ENCODE assay signal across 8 cellular contexts in the genomic region with DNA sequence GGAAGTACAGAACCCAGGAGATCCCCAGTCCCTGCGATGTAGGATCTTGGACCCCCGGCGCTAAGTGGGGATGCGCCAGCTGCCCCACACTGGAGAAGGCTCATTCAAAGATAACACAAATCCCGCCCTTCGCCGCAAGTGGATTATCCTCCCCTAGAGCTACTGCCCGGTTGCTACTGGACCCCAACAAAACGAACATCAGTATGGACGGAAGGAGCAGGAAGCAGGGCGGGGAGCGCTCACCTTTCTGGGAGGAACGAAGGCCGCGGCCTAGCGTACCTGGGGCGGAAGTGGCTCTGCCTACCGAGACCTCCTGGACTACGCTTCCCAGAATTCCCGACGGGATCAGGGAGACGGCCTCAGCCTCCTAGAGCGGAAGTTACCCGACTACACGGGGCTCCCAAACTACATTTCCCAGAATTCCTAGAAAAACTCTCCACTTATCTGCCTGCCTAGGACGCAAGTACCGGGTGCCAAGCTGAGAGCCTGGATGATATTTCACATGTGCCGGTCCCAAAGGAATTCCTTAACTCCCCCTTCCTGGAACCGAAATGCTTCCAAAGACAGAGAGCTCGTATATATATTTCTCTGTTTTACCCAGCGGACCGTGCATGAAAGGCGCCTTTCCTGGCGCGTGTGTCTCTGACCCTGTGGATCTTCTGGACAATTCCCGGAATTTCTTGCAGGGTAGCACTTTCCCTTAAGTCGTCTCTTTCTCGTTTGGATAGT. TPM values are rescaled to one million over a fixed set of nuclear protein-coding genes. Genes with fewer than 3 reads are reported as not detected.
DNase-seq lines count a peak whose midpoint lies in the region; ATAC-seq and TF ChIP-seq lines count a peak whose summit lies in the region.

A gene (minus strand): TSS at position 298 of the 729 bp plus-strand sequence. CDS start 16,141 bp downstream, outside the sequence.

- DNase-seq in ACHN (peak; percentile 92), H9 (peak; percentile 96), NCI-H69 (lab: John Stamatoyannopoulos, UW) (peak; percentile 99), hypothalamus (lab: John Stamatoyannopoulos, UW) (peak; percentile 39 to 95 (median 83)), pons (ENCODE audit: low spot score) (peak; percentile 99)
- DNase-seq in T-helper 2 cell treated with Interferon-gamma antibody and Interleukin-4, amounts not matched to agents 5 μg/mL and 100 μg/mL, for 36 hours (ENCODE audit: low spot score): no peak

- H2BK120ac ChIP-seq in H9 (ENCODE audit: low read depth, low read length, poor library complexity, severe bottlenecking): no peak within 1 kb of the TSS

- H3K27ac Mint-ChIP-seq in H9 (peak within 1 kb of the TSS in 2 of 3 experiments; percentile 63 to 85; a peak in 2 of 7 replicates), brain (peak within 1 kb of the TSS; percentile 97 to 98 (median 97))
- no peak within 1 kb of the TSS for H3K27ac Mint-ChIP-seq in T-helper 2 cell treated with Interferon-gamma antibody and Interleukin-4, amounts not matched to agents 5 μg/mL and 100 μg/mL, for 36 hours

- H3K27me3 Mint-ChIP-seq in H9 (ENCODE audit: low read depth) (peaks cover 8% of the 10 kb centered on the region), brain (peaks cover 7% of the 10 kb centered on the region)
- H3K27me3 Mint-ChIP-seq in T-helper 2 cell treated with Interferon-gamma antibody and Interleukin-4, amounts not matched to agents 5 μg/mL and 100 μg/mL, for 36 hours (ENCODE audit: low read depth): no peaks in the 10 kb centered on the region

- H4K8ac ChIP-seq in H9 (replicated peaks; ENCODE audit: insufficient read length, low read depth, low read length): no peak within 1 kb of the TSS

- H3K9ac ChIP-seq in H9 (ENCODE audit: extremely low read depth, insufficient read length, low read length): peak within 1 kb of the TSS; percentile 55

- H4K5ac ChIP-seq in H9 (ENCODE audit: insufficient read length, low read depth, low read length): no peak within 1 kb of the TSS

- no peak for ATAC-seq in HG03135 (IDR thresholded peaks at IDR 0.05; ENCODE audit: unreplicated experiment)

- no peaks in the 10 kb centered on the region for H3K9me3 ChIP-seq in H9 (ENCODE audit: control insufficient read depth, low read depth, low read length)

- H2AK5ac ChIP-seq in H9 (ENCODE audit: insufficient read length, low read length): no peak within 1 kb of the TSS

- H4K20me1 ChIP-seq in H9 (ENCODE audit: control insufficient read depth, insufficient read depth, insufficient read length): no peaks in the 10 kb centered on the region

- in situ Hi-C loops in ACHN (cut with HindIII; ENCODE audit: low pct_ligation_motif_present, low pct_unique_long_range_greater_than_20kb, low sequenced_read_pairs): no loop called here

- H3K9me3 Mint-ChIP-seq in H9 (peaks cover 49 to 62% of the 10 kb centered on the region in 2 experiments), brain (peaks cover 30 to 40% (median 35%) of the 10 kb centered on the region in 5 experiments)
- peaks cover 54% of the 10 kb centered on the region for H3K9me3 Mint-ChIP-seq in T-helper 2 cell treated with Interferon-gamma antibody and Interleukin-4, amounts not matched to agents 5 μg/mL and 100 μg/mL, for 36 hours

- no peak within 1 kb of the TSS for H2BK5ac ChIP-seq in H9 (ENCODE audit: insufficient read length, low read length)

- no peak within 1 kb of the TSS for H3K23ac ChIP-seq in H9 (ENCODE audit: insufficient read length, low read depth, low read length)

- H3K4ac ChIP-seq in H9 (ENCODE audit: low read depth, low read length): no peak within 1 kb of the TSS

- H3K27ac ChIP-seq in H9 (ENCODE audit: insufficient read length, low read depth, low read length): no peak within 1 kb of the TSS

- TF ChIP-seq CTCF in H9 (conservative IDR thresholded peaks at IDR 0.05) (no peak), brain (conservative IDR thresholded peaks at IDR 0.05) (no peak)

- H2BK20ac ChIP-seq in H9 (ENCODE audit: low read depth, low read length, poor library complexity, severe bottlenecking): no peak within 1 kb of the TSS

- peak within 1 kb of the TSS; percentile 70 for H2AFZ ChIP-seq in H9 (ENCODE audit: low read length)

- no peak within 1 kb of the TSS for H3K56ac ChIP-seq in H9 (ENCODE audit: insufficient read length, low read depth, low read length)

- no peaks in the 10 kb centered on the region; the same call in 1 of the 2 replicates for H3K79me2 ChIP-seq in H9 (ENCODE audit: insufficient read depth, low read length)

- no peak within 1 kb of the TSS for H3T11ph ChIP-seq in H9 (ENCODE audit: low read length)

- no peak within 1 kb of the TSS for H2BK12ac ChIP-seq in H9 (ENCODE audit: insufficient read length, low read depth, low read length)

- H3K79me1 ChIP-seq in H9 (ENCODE audit: insufficient read depth, low read depth, low read length, poor library complexity, severe bottlenecking): no peaks in the 10 kb centered on the region

- no peaks in the 10 kb centered on the region for H3K27me3 ChIP-seq in H9 (ENCODE audit: insufficient read depth, low read length)

- no peaks in the 10 kb centered on the region for H3K4me1 ChIP-seq in H9 (ENCODE audit: insufficient read depth, low read length)

- H3K14ac ChIP-seq in H9 (ENCODE audit: insufficient read depth, low read length): no peak within 1 kb of the TSS

- H4K91ac ChIP-seq in H9 (ENCODE audit: insufficient read length, low read depth, low read length): no peak within 1 kb of the TSS

- H3K23me2 ChIP-seq in H9 (ENCODE audit: insufficient read length, low read depth, low read length, poor library complexity, severe bottlenecking): no peaks in the 10 kb centered on the region

- no peak within 1 kb of the TSS for H2BK15ac ChIP-seq in H9 (ENCODE audit: low read depth, low read length)

- no CpG with 5 or more reads among the region's 38 CpGs for WGBS in H9 (ENCODE audit: extremely low coverage, insufficient read length, low lambda C conversion rate)

- H3K4me1 Mint-ChIP-seq in H9 (peaks cover 12 to 13% of the 10 kb centered on the region in 2 experiments), brain (peaks cover 44% of the 10 kb centered on the region)
- H3K4me1 Mint-ChIP-seq in T-helper 2 cell treated with Interferon-gamma antibody and Interleukin-4, amounts not matched to agents 5 μg/mL and 100 μg/mL, for 36 hours (ENCODE audit: low read depth): no peaks in the 10 kb centered on the region

- H3K4me3 Mint-ChIP-seq in H9 (peak within 1 kb of the TSS; percentile 91 to 93), brain (peak within 1 kb of the TSS; percentile 95 to 99 (median 97))
- no peak within 1 kb of the TSS for H3K4me3 Mint-ChIP-seq in T-helper 2 cell treated with Interferon-gamma antibody and Interleukin-4, amounts not matched to agents 5 μg/mL and 100 μg/mL, for 36 hours

- peak within 1 kb of the TSS; percentile 49 for H3K4me2 ChIP-seq in H9 (ENCODE audit: insufficient read depth, insufficient read length, low read length)

- peaks cover 4 to 18% (median 11%) of the 10 kb centered on the region in 3 experiments; a peak in 6 of 7 replicates for H3K36me3 Mint-ChIP-seq in H9 (ENCODE audit: insufficient read depth in 1 of 3, low read depth in 3 of 3)
- peaks cover 35% of the 10 kb centered on the region for H3K36me3 Mint-ChIP-seq in brain
- H3K36me3 Mint-ChIP-seq in T-helper 2 cell treated with Interferon-gamma antibody and Interleukin-4, amounts not matched to agents 5 μg/mL and 100 μg/mL, for 36 hours (ENCODE audit: low read depth): no peaks in the 10 kb centered on the region

- H3K18ac ChIP-seq in H9 (ENCODE audit: insufficient read length, low read depth, low read length): no peak within 1 kb of the TSS

RNA-seq across cellular contexts. Expression of the gene that starts here (rescaled TPM):
- 3.3 and 4.2 TPM in 2 replicates for total RNA-seq in H9 (2021)
- 1.4 TPM for polyA plus RNA-seq in brain (ENCODE audit: insufficient read depth, low read depth, low replicate concordance)
